11 cellular contexts compared by ENCODE assay signal in the genomic region with DNA sequence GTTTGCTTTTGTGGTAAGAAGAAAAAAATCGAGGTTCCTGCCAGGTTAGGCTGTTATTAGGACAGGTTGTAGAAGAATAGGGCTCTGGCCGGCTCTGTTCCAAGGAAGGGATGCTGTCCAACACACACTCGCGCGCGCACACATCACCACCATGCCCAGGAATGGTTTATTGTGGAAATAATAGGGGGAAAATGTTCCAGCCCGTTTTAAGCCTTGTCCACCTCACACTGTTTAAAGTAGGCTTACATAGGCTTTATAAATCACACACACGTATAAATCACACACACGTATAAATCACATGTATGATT. TPM values are rescaled to one million over a fixed set of nuclear protein-coding genes. Genes with fewer than 3 reads are reported as not detected.
DNase-seq lines count a peak whose midpoint lies in the region; TF ChIP-seq lines count a peak whose summit lies in the region.
"Had no signal": no experiment of that assay in that cellular context is flagged by ENCODE, and none has a peak within 500 bp of the region (broad histone marks: within the 10 kb centered on the region; RNA-seq: fewer than 3 reads in every experiment).

No MANE protein-coding gene starts in this region.

- H3K36me3 ChIP-seq in BLaER1 (no peaks in the 10 kb centered on the region), Karpas-422 (ENCODE audit: insufficient read depth, low read length) (no peaks in the 10 kb centered on the region), fibroblast of lung (ENCODE audit: control insufficient read depth, insufficient read depth, low read length) (no peaks in the 10 kb centered on the region), ovary (no peaks in the 10 kb centered on the region)

- H3K27ac Mint-ChIP-seq in activated T-helper 2 cell treated with anti-CD3 and anti-CD28 coated beads, Interferon-gamma antibody, Interleukin-2, Interleukin-4, amounts not matched to agents 10 μg/mL and 5 μg/mL and 100 μg/mL, durations not matched to agents 14 hours and 24 hours and 36 hours, result no peak overlapping the region

- H3K79me2 ChIP-seq in Karpas-422 (ENCODE audit: low read length) (no peaks in the 10 kb centered on the region), fibroblast of lung (ENCODE audit: control insufficient read depth, insufficient read depth, low read length) (peaks cover 8% of the 10 kb centered on the region)

- peaks cover 52% of the 10 kb centered on the region for H3K27me3 Mint-ChIP-seq in activated T-helper 2 cell treated with anti-CD3 and anti-CD28 coated beads, Interferon-gamma antibody, Interleukin-2, Interleukin-4, amounts not matched to agents 10 μg/mL and 5 μg/mL and 100 μg/mL, durations not matched to agents 14 hours and 24 hours and 36 hours (ENCODE audit: low read depth)

- H3K4me3 ChIP-seq in BLaER1, result no peak overlapping the region
- no peak overlapping the region for H3K4me3 ChIP-seq in Karpas-422 (ENCODE audit: low read length)
- H3K4me3 ChIP-seq in fibroblast of lung (replicated peaks in 1 of 4; ENCODE audit: control extremely low read depth in 1 of 4, insufficient read depth in 1 of 4, low read depth in 3 of 4, low read length in 4 of 4), result peak overlapping the region in 2 of 4 experiments; percentile 62 to 81
- peak overlapping the region; percentile 69 for H3K4me3 ChIP-seq in ovary

- H4K20me1 ChIP-seq in BLaER1 (no peaks in the 10 kb centered on the region), Karpas-422 (ENCODE audit: insufficient read depth, low read depth, low read length) (no peaks in the 10 kb centered on the region), fibroblast of lung (ENCODE audit: control insufficient read depth, extremely low read depth, insufficient read depth, low read length) (no peaks in the 10 kb centered on the region)

- H3K9ac ChIP-seq in BLaER1 (no peak overlapping the region), Karpas-422 (ENCODE audit: low read length) (no peak overlapping the region), fibroblast of lung (ENCODE audit: insufficient read depth, low read length) (no peak overlapping the region)

- no peak overlapping the region for H3K27ac ChIP-seq in BLaER1
- H3K27ac ChIP-seq in Karpas-422 (ENCODE audit: low read length), result no peak overlapping the region
- no peak overlapping the region for H3K27ac ChIP-seq in fibroblast of lung (ENCODE audit: insufficient read depth, low read length)
- no peak overlapping the region for H3K27ac ChIP-seq in ovary
- H3K27ac ChIP-seq: HL-60 had no signal

- TF ChIP-seq EP300 in ovary (IDR thresholded peaks at IDR 0.05), result no peak

- H3K4me2 ChIP-seq in BLaER1 (peak overlapping the region; percentile 98), Karpas-422 (ENCODE audit: low read depth, low read length, poor library complexity, severe bottlenecking) (peak overlapping the region; percentile 79), fibroblast of lung (ENCODE audit: extremely low read depth, insufficient read depth, low read length) (peak overlapping the region; percentile 81)

- DNase-seq in Karpas-422 (no peak), fibroblast of lung (ENCODE audit: low read depth in 2 of 2) (no peak), ovary (peak in 1 of 5 donors; percentile 13), NCI-H748 treated with DMSO at 0.1 percent for 48 hours (lab: John Stamatoyannopoulos, UW) (no peak), A172 (ENCODE audit: low spot score) (no peak), middle frontal gyrus (ENCODE audit: extremely low spot score, low spot score) (no peak)
- DNase-seq in activated T-helper 2 cell treated with anti-CD3 and anti-CD28 coated beads, Interferon-gamma antibody, Interleukin-2, Interleukin-4, amounts not matched to agents 10 μg/mL and 5 μg/mL and 100 μg/mL, durations not matched to agents 14 hours and 24 hours and 36 hours (ENCODE audit: low spot score), result no peak
- DNase-seq: cortex of kidney; stimulated activated CD4-positive, alpha-beta T cell treated with anti-CD3 and anti-CD28 coated beads, Interleukin-12 subunit alpha, Interleukin-12 subunit beta, amount 100 ng/mL, for 4 hours had no signal

- no peaks in the 10 kb centered on the region for H3K36me3 Mint-ChIP-seq in activated T-helper 2 cell treated with anti-CD3 and anti-CD28 coated beads, Interferon-gamma antibody, Interleukin-2, Interleukin-4, amounts not matched to agents 10 μg/mL and 5 μg/mL and 100 μg/mL, durations not matched to agents 14 hours and 24 hours and 36 hours (ENCODE audit: low read depth)

- H3K27me3 ChIP-seq in BLaER1 (peaks cover 52% of the 10 kb centered on the region), Karpas-422 (ENCODE audit: low read length) (peaks cover 2% of the 10 kb centered on the region; the same call in 1 of the 2 replicates), fibroblast of lung (ENCODE audit: control insufficient read depth, insufficient read depth, low read length) (no peaks in the 10 kb centered on the region), ovary (no peaks in the 10 kb centered on the region)

- H3K4me1 Mint-ChIP-seq in activated T-helper 2 cell treated with anti-CD3 and anti-CD28 coated beads, Interferon-gamma antibody, Interleukin-2, Interleukin-4, amounts not matched to agents 10 μg/mL and 5 μg/mL and 100 μg/mL, durations not matched to agents 14 hours and 24 hours and 36 hours (ENCODE audit: low read depth), result peaks cover 14% of the 10 kb centered on the region

- no peak overlapping the region for H3K4me3 Mint-ChIP-seq in activated T-helper 2 cell treated with anti-CD3 and anti-CD28 coated beads, Interferon-gamma antibody, Interleukin-2, Interleukin-4, amounts not matched to agents 10 μg/mL and 5 μg/mL and 100 μg/mL, durations not matched to agents 14 hours and 24 hours and 36 hours (ENCODE audit: low read depth)

- TF ChIP-seq POLR2A in ovary (IDR thresholded peaks at IDR 0.05), result no peak

- H2AFZ ChIP-seq in Karpas-422 (ENCODE audit: low read length) (peak overlapping the region; percentile 83; the same call in 1 of the 2 replicates), fibroblast of lung (ENCODE audit: low read length) (no peak overlapping the region)

- TF ChIP-seq CTCF in fibroblast of lung (conservative IDR thresholded peaks at IDR 0.05 in 1 of 2, IDR thresholded peaks at IDR 0.05 in 1 of 2; ENCODE audit: low read depth in 1 of 2, low read length in 2 of 2), result no peak
- no peak for TF ChIP-seq CTCF in ovary (IDR thresholded peaks at IDR 0.05)

- H3K9me3 ChIP-seq in BLaER1 (0 out of 2 replicates have a peak, but pooled peaks cover 7% of the 10 kb centered on the region), Karpas-422 (ENCODE audit: low read length) (no peaks in the 10 kb centered on the region), fibroblast of lung (ENCODE audit: control insufficient read depth, insufficient read depth, low read depth, low read length) (no peaks in the 10 kb centered on the region), ovary (no peaks in the 10 kb centered on the region)

- 11 to 14% (median 14%) methylated on average over 9 of the region's 9 CpGs for WGBS in ovary, 3 donors

- no peaks in the 10 kb centered on the region for H3K9me3 Mint-ChIP-seq in activated T-helper 2 cell treated with anti-CD3 and anti-CD28 coated beads, Interferon-gamma antibody, Interleukin-2, Interleukin-4, amounts not matched to agents 10 μg/mL and 5 μg/mL and 100 μg/mL, durations not matched to agents 14 hours and 24 hours and 36 hours

- no peaks in the 10 kb centered on the region for H3K9me2 ChIP-seq in Karpas-422 (replicated peaks; ENCODE audit: insufficient read depth, low read length)

- intact Hi-C loops in ovary (cut with DNase I), result no loop called here
- intact Hi-C loops in activated T-helper 2 cell treated with anti-CD3 and anti-CD28 coated beads, Interferon-gamma antibody, Interleukin-2, Interleukin-4, amounts not matched to agents 10 μg/mL and 5 μg/mL and 100 μg/mL, durations not matched to agents 14 hours and 24 hours and 36 hours (cut with micrococcal nuclease), result loop anchor here (5.0 kb wide), 1 partner anchor 261 kb away; no protein-coding TSS in a partner anchor

- H3K4me1 ChIP-seq in BLaER1, result peaks cover 21% of the 10 kb centered on the region
- peaks cover 17% of the 10 kb centered on the region for H3K4me1 ChIP-seq in Karpas-422 (ENCODE audit: low read length)
- H3K4me1 ChIP-seq in fibroblast of lung (ENCODE audit: control insufficient read depth, extremely low read depth, insufficient read depth, low read length), result no peaks in the 10 kb centered on the region
- peaks cover 6% of the 10 kb centered on the region for H3K4me1 ChIP-seq in ovary (ENCODE audit: insufficient read depth)

RNA-seq across cellular contexts. Expression of gene ARHGAP20, which starts 1.2 kb away (rescaled TPM):
- total RNA-seq in Karpas-422 (2014; rRNA removed; shearing (Covaris generic); ENCODE audit: low replicate concordance), result 0.25 TPM in 1 of 2 replicates, not detected in the other
- total RNA-seq in fibroblast of lung (9.4 and 11.6 TPM in 2 replicates), ovary (1 to 10 TPM; 1.7 to 5.6 (median 2.6) TPM)
- polyA plus RNA-seq in fibroblast of lung (7.1 and 18.1 TPM in 2 replicates), ovary (1 to 10 TPM; 1.1 to 4.4 TPM)
- 4.2 and 11.3 TPM in 2 replicates for polyA plus RNA-seq in fibroblast of lung (2012)
- 6.9 and 8.4 TPM in 2 replicates for polyA minus RNA-seq in fibroblast of lung (ENCODE audit: low replicate concordance)
- not detected in 2 replicates for total RNA-seq in activated T-helper 2 cell treated with anti-CD3 and anti-CD28 coated beads, Interferon-gamma antibody, Interleukin-2, Interleukin-4, amounts not matched to agents 10 μg/mL and 5 μg/mL and 100 μg/mL, durations not matched to agents 14 hours and 24 hours and 36 hours
- not detected in 2 replicates for total RNA-seq in A172 (2014; rRNA removed; shearing (Covaris generic))
